ENCODE assay signal across 10 cellular contexts in genomic region chr17:45225051-45225700, GRCh38. TPM values are rescaled to one million over a fixed set of nuclear protein-coding genes. Genes with fewer than 3 reads are reported as not detected.
A peak's percentile ranks its signal among the peaks of the same experiment; 100 is the strongest.
DNase-seq lines count a peak whose midpoint lies in the region; ATAC-seq and TF ChIP-seq lines count a peak whose summit lies in the region.
"Had no signal": no experiment of that assay in that cellular context is flagged by ENCODE, and none has a peak within 500 bp of the region (broad histone marks: within the 10 kb centered on the region; RNA-seq: fewer than 3 reads in every experiment).

No MANE protein-coding gene starts in this region.

- intact Hi-C loops in head of caudate nucleus (cut with DNase I): no loop called here

- H3K4me3 ChIP-seq in H7 (ENCODE audit: insufficient read depth, low read depth, low read length) (no peak overlapping the region), epithelial cell of esophagus (ENCODE audit: low read length) (no peak overlapping the region), BE2C (ENCODE audit: low read depth, low read length) (no peak overlapping the region)

- no peak for ATAC-seq in GM19324 (IDR thresholded peaks at IDR 0.05; ENCODE audit: low FRiP score, unreplicated experiment)
- ATAC-seq: HCT116 had no signal

- H3K9me3 ChIP-seq in BE2C: no peaks in the 10 kb centered on the region
- H3K9me3 ChIP-seq: tibial artery had no signal

- H3K36me3 ChIP-seq in H7 (replicated peaks; ENCODE audit: control insufficient read depth, insufficient read depth, low read length) (no peaks in the 10 kb centered on the region), BE2C (no peaks in the 10 kb centered on the region)
- H3K36me3 ChIP-seq: tibial artery had no signal

- DNase-seq in H7: peak; percentile 50
- peak; percentile 51 for DNase-seq in UCSD-AML1 (lab: John Stamatoyannopoulos, UW; ENCODE audit: unreplicated experiment)
- peak; percentile 37 for DNase-seq in epithelial cell of esophagus (ENCODE audit: low read depth)
- peak; percentile 32 to 43 for DNase-seq in stimulated activated CD4-positive, alpha-beta T cell treated with anti-CD3 and anti-CD28 coated beads, Interleukin-4, amount 100 ng/mL, for 48 hours (ENCODE audit: low read depth in 2 of 2)
- no peak for DNase-seq in BE2C
- DNase-seq in head of caudate nucleus: no peak
- no peak for DNase-seq in NCI-H2029 (lab: John Stamatoyannopoulos, UW)

- H3K27me3 ChIP-seq in H7 (ENCODE audit: control insufficient read depth, insufficient read depth, low read length) (peaks cover 35% of the 10 kb centered on the region), BE2C (peaks cover 22% of the 10 kb centered on the region)

- H3K4me1 ChIP-seq in BE2C: peaks cover 14% of the 10 kb centered on the region

- TF ChIP-seq CTCF in epithelial cell of esophagus (IDR thresholded peaks at IDR 0.05; ENCODE audit: insufficient read depth, low read depth, low read length, missing control alignments) (no peak), BE2C (IDR thresholded peaks at IDR 0.05; ENCODE audit: low read depth, low read length) (no peak)

RNA-seq across cellular contexts. Expression of gene FMNL1, which starts 3.5 kb away (rescaled TPM):
- 1.7 and 2.4 TPM in 2 replicates for total RNA-seq in H7 (2014; rRNA removed; shearing (Covaris generic))
- 64.8 TPM for polyA plus RNA-seq in BE2C (2012; ENCODE audit: insufficient read depth, insufficient read length, low read depth)

RNA-seq across cellular contexts. Expression of gene SPATA32, which starts 36.7 kb away (rescaled TPM):
- 0.24 TPM in 1 of 2 replicates, not detected in the other for total RNA-seq in H7 (2014; rRNA removed; shearing (Covaris generic))
- not detected for polyA plus RNA-seq in BE2C (2012; ENCODE audit: insufficient read depth, insufficient read length, low read depth)

Comparison
In these comparisons a context has a peak if more than half of its experiments do, and no peak if none do; other contexts are left out.
1. DNase-seq: peak in H7 (single experiment), UCSD-AML1 (single experiment), epithelial cell of esophagus (single experiment) and stimulated activated CD4-positive, alpha-beta T cell treated with anti-CD3 and anti-CD28 coated beads, Interleukin-4, amount 100 ng/mL, for 48 hours (2 of 2); none in BE2C (single experiment), head of caudate nucleus (0 of 42) and NCI-H2029 (single experiment).